In the genomic region with DNA sequence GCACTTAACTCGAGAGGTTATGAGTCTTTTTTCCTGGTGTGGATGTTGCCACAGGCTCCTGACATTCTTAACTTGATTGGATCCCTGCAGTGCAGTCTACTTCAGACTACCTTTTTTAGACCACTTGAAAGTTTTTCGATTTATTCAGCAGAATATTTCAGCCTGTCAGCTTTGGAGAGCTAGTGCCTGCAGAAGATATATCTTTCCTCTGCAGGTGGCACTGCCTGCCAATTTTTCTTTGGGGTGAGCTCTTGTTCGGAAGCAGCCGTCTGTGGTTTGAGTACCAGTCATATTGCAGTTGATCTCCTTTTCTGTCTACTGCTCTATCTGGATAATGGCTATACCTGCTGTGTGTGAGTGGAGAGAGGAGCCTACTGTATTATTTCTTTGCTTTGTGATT, we compare ENCODE assay signal across 7 cellular contexts.
DNase-seq lines count a peak whose midpoint lies in the region; ATAC-seq and TF ChIP-seq lines count a peak whose summit lies in the region.
"Not testable (repeated sequence)": the region's sequence is repeated elsewhere in the genome, so short reads cannot be mapped to it uniquely, and the experiment has no call there.

No MANE protein-coding gene starts in this region.

- H3K9ac ChIP-seq in endodermal cell (ENCODE audit: extremely low read depth, low read length, poor library complexity, severe bottlenecking) = not testable (repeated sequence)

- not testable (repeated sequence) for H3K27ac ChIP-seq in endodermal cell (ENCODE audit: low read depth, low read length); lung (ENCODE audit: low read depth in 1 of 2, low read length in 1 of 2)

- DNase-seq in DMS114 treated with DMSO at 0.1 percent for 48 hours (lab: John Stamatoyannopoulos, UW; ENCODE audit: unreplicated experiment) (peak; percentile 3), NCI-H748 (lab: John Stamatoyannopoulos, UW; ENCODE audit: unreplicated experiment) (peak; percentile 31), SW480 (ENCODE audit: low spot score) (peak; percentile 0), endodermal cell (peak; percentile 43), pons (ENCODE audit: low spot score) (peak; percentile 35)
- DNase-seq in LNCaP clone FGC (ENCODE audit: low read depth); lung (ENCODE audit: low spot score): not testable (repeated sequence)

- not testable (repeated sequence) for H3K9me3 Mint-ChIP-seq in endodermal cell

- H3K9me3 ChIP-seq in endodermal cell (ENCODE audit: control insufficient read depth, low read length); lung (ENCODE audit: control insufficient read depth in 2 of 2, insufficient read depth in 1 of 2, low read length in 1 of 2): not testable (repeated sequence)

- H3K36me3 Mint-ChIP-seq in endodermal cell (ENCODE audit: low read depth) = not testable (repeated sequence)

- WGBS in endodermal cell (ENCODE audit: insufficient coverage in 1 of 2, insufficient read length in 1 of 2), 2 experiments = 62 to 80% methylated on average over 1 to 3 of the region's 4 CpGs
- WGBS in lung, 2 donors = 29 to 64% methylated on average over 4 of the region's 4 CpGs

- H3K27ac Mint-ChIP-seq in endodermal cell = not testable (repeated sequence)

- H3K4me3 Mint-ChIP-seq in endodermal cell = not testable (repeated sequence)

- H3K27me3 ChIP-seq in endodermal cell (ENCODE audit: control insufficient read depth, insufficient read depth, low read length, poor library complexity, severe bottlenecking); lung (ENCODE audit: control insufficient read depth, insufficient read depth): not testable (repeated sequence)

- peaks cover 18% of the 10 kb centered on the region for H3K4me1 Mint-ChIP-seq in endodermal cell

- H3K27me3 Mint-ChIP-seq in endodermal cell (ENCODE audit: insufficient read depth) = not testable (repeated sequence)

- H3K36me3 ChIP-seq in endodermal cell (ENCODE audit: control insufficient read depth, insufficient read depth, low read length); lung (ENCODE audit: control insufficient read depth in 2 of 2, insufficient read depth in 2 of 2, low read length in 2 of 2): not testable (repeated sequence)

- H3K4me3 ChIP-seq in LNCaP clone FGC (ENCODE audit: low read depth, low read length); endodermal cell (ENCODE audit: low read length); lung: not testable (repeated sequence)

- TF ChIP-seq CTCF in LNCaP clone FGC (IDR thresholded peaks at IDR 0.05; ENCODE audit: control insufficient read depth, extremely low read depth, insufficient read depth) (peak; percentile 48), endodermal cell (conservative IDR thresholded peaks at IDR 0.05) (peak; percentile 59)
- not testable (repeated sequence) for TF ChIP-seq CTCF in lung (IDR thresholded peaks at IDR 0.05; ENCODE audit: control extremely low read depth, extremely low read depth)

- not testable (repeated sequence) for H3K4me1 ChIP-seq in endodermal cell (ENCODE audit: control insufficient read depth, insufficient read depth, low read length); lung (ENCODE audit: control insufficient read depth in 2 of 2, insufficient read depth in 2 of 2, low read length in 2 of 2)

- peak; percentile 19 for ATAC-seq in lung (ENCODE audit: insufficient read depth, low FRiP score)
